ENCODE assay signal across 8 cellular contexts in the genomic region with DNA sequence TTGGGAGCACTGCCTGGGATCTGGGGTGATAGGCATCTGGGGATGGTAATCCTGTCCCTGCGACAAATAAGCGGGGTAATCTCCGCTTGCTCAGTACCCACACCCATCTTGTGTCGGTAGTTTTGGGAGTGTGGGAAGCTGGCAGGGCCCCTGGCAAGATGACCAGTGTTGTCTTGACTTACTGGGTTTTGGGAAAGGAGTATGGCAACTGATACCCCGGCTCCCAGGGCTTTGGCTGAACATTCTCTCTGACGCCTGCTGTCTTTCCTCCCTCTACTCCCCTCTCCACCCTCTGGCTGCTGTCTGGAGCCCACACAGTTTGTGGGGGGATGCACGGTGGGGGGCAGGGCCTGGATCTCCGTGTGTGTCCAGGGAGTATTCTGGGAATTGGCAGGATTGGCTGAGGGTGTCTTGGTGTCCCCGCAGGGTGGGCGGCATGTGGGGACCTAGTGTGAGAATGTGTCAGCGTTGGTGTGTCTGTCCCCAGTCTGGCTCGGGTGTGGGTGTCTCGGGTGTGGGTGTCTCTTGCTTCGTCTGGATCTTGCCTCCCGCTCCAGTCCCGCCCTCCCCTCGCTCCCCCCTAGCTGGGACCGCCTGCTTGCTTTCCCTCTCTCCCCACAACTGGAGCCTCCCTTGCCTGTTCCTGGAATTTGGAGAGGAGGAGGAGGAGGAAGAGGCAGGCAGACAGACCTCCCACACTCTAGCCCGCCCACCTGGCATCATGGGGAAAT. TPM values are rescaled to one million over a fixed set of nuclear protein-coding genes. Genes with fewer than 3 reads are reported as not detected.
DNase-seq lines count a peak whose midpoint lies in the region; ATAC-seq lines count a peak whose summit lies in the region.

No MANE protein-coding gene starts in this region.

- peaks cover 72% of the 10 kb centered on the region for H3K4me1 Mint-ChIP-seq in activated T-cell treated with anti-CD3 and anti-CD28 coated beads, Interleukin-2, amount 50 U/mL, for 4 hours (ENCODE audit: low read depth)
- peaks cover 73 to 89% of the 10 kb centered on the region in 2 donors for H3K4me1 Mint-ChIP-seq in stimulated activated naive B cell treated with anti-CD40 and anti-IgM and Interleukin-4, amounts not matched to agents 10 μg/mL and 1 μg/mL and 100 μg/mL, for 72 hours

- intact Hi-C loops in left ventricle myocardium superior (cut with micrococcal nuclease), result no loop called here

- H3K27me3 Mint-ChIP-seq in activated T-cell treated with anti-CD3 and anti-CD28 coated beads, Interleukin-2, amount 50 U/mL, for 4 hours (ENCODE audit: low read depth), result no peaks in the 10 kb centered on the region
- no peaks in the 10 kb centered on the region for H3K27me3 Mint-ChIP-seq in stimulated activated naive B cell treated with anti-CD40 and anti-IgM and Interleukin-4, amounts not matched to agents 10 μg/mL and 1 μg/mL and 100 μg/mL, for 72 hours

- no peaks in the 10 kb centered on the region for H3K36me3 Mint-ChIP-seq in activated T-cell treated with anti-CD3 and anti-CD28 coated beads, Interleukin-2, amount 50 U/mL, for 4 hours (ENCODE audit: insufficient read depth)
- peaks cover 0 to 16% of the 10 kb centered on the region in 2 donors for H3K36me3 Mint-ChIP-seq in stimulated activated naive B cell treated with anti-CD40 and anti-IgM and Interleukin-4, amounts not matched to agents 10 μg/mL and 1 μg/mL and 100 μg/mL, for 72 hours

- ATAC-seq in activated T-cell treated with anti-CD3 and anti-CD28 coated beads, Interleukin-2, amount 50 U/mL, for 4 hours, result no peak
- peak; percentile 20 for ATAC-seq in left ventricle myocardium superior
- no peak for ATAC-seq in stimulated activated naive B cell treated with anti-CD40 and anti-IgM and Interleukin-4, amounts not matched to agents 10 μg/mL and 1 μg/mL and 100 μg/mL, for 72 hours (replicated peaks)

- DNase-seq in DMS 273 (lab: John Stamatoyannopoulos, UW; ENCODE audit: unreplicated experiment), result peak; percentile 86
- DNase-seq in DMS 273 treated with DMSO at 0.1 percent for 48 hours (lab: John Stamatoyannopoulos, UW), result no peak
- peak; percentile 63 for DNase-seq in activated T-cell treated with anti-CD3 and anti-CD28 coated beads, Interleukin-2, amount 50 U/mL, for 4 hours
- DNase-seq in left ventricle myocardium superior, result peak; percentile 82
- DNase-seq in stimulated activated naive B cell treated with anti-CD40 and anti-IgM and Interleukin-4, amounts not matched to agents 10 μg/mL and 1 μg/mL and 100 μg/mL, for 72 hours, result no peak
- no peak for DNase-seq in 8988T
- no peak for DNase-seq in GOT3 (lab: John Stamatoyannopoulos, UW)
- no peak for DNase-seq in foreskin melanocyte

- peak overlapping the region; percentile 98 for H3K4me3 Mint-ChIP-seq in activated T-cell treated with anti-CD3 and anti-CD28 coated beads, Interleukin-2, amount 50 U/mL, for 4 hours
- H3K4me3 Mint-ChIP-seq in stimulated activated naive B cell treated with anti-CD40 and anti-IgM and Interleukin-4, amounts not matched to agents 10 μg/mL and 1 μg/mL and 100 μg/mL, for 72 hours, result peak overlapping the region; percentile 85 to 90

- peak overlapping the region; percentile 100 for H3K27ac Mint-ChIP-seq in stimulated activated naive B cell treated with anti-CD40 and anti-IgM and Interleukin-4, amounts not matched to agents 10 μg/mL and 1 μg/mL and 100 μg/mL, for 72 hours

- H3K9me3 Mint-ChIP-seq in activated T-cell treated with anti-CD3 and anti-CD28 coated beads, Interleukin-2, amount 50 U/mL, for 4 hours, result no peaks in the 10 kb centered on the region
- H3K9me3 Mint-ChIP-seq in stimulated activated naive B cell treated with anti-CD40 and anti-IgM and Interleukin-4, amounts not matched to agents 10 μg/mL and 1 μg/mL and 100 μg/mL, for 72 hours, result no peaks in the 10 kb centered on the region

RNA-seq across cellular contexts. Expression of a gene that starts 12.0 kb away (rescaled TPM):
- total RNA-seq in activated T-cell treated with anti-CD3 and anti-CD28 coated beads, Interleukin-2, amount 50 U/mL, for 4 hours, result 10 to 100 TPM; 46.5 to 61.9 (median 48.7) TPM
- total RNA-seq in left ventricle myocardium superior, result 18.6 TPM

RNA-seq across cellular contexts. Expression of a gene that starts 33.3 kb away (rescaled TPM):
- 10 to 100 TPM; 67.3 to 94.0 (median 83.6) TPM for total RNA-seq in activated T-cell treated with anti-CD3 and anti-CD28 coated beads, Interleukin-2, amount 50 U/mL, for 4 hours
- 0.99 TPM for total RNA-seq in left ventricle myocardium superior

RNA-seq across cellular contexts. Expression of a gene that starts 43.6 kb away (rescaled TPM):
- not detected for total RNA-seq in activated T-cell treated with anti-CD3 and anti-CD28 coated beads, Interleukin-2, amount 50 U/mL, for 4 hours
- 1.2 TPM for total RNA-seq in left ventricle myocardium superior

Comparison
In these comparisons a context has a peak if more than half of its experiments do, and no peak if none do; other contexts are left out.
1. DNase-seq: peak in DMS 273 (single experiment), activated T-cell treated with anti-CD3 and anti-CD28 coated beads, Interleukin-2, amount 50 U/mL, for 4 hours (single experiment) and left ventricle myocardium superior (single experiment); none in DMS 273 treated with DMSO at 0.1 percent for 48 hours (single experiment), stimulated activated naive B cell treated with anti-CD40 and anti-IgM and Interleukin-4, amounts not matched to agents 10 μg/mL and 1 μg/mL and 100 μg/mL, for 72 hours (single experiment), 8988T (single experiment), GOT3 (single experiment) and foreskin melanocyte (single experiment).
2. RNA of a gene that starts 33.3 kb away (total RNA-seq): 67.3 to 94.0 TPM in activated T-cell treated with anti-CD3 and anti-CD28 coated beads, Interleukin-2, amount 50 U/mL, for 4 hours; 0.99 TPM in left ventricle myocardium superior (single experiment); every median in the first group is over 10 times any median in the second.